Comparison of ENCODE assay signal across 24 cellular contexts in the genomic region with DNA sequence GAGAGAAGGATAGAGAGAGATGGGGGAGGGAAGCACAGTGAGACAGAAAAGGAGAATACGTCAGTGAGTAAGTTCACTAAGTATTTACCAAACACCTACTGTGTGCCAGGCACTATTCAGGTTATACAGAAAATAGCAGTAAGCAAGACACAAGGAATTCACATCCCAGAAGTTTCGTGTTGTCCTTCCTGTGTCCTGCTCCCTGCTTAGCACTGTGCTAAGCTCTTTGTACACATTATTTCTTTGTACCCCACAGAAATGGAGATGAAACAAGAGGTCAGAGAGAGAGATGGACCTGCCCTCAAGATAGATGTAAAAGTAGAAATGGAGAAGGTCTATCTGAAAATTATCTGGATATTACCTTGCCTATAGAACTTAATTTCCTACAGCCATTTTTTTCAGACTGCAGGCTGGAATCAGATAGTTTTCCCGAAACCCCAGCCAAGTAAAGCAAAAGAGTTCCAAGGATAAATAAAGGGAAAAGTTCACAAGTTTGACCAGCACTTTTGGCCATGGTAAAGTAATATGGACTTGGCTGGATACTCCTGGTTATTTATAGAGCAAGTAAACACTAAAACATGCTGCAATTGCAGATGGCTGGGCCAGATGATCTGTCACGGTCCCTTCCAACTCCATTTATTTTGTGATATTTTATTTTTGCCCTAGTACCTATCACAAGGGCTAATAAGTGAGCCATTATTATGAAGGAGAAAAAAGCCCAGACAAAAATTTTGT.
DNase-seq lines count a peak whose midpoint lies in the region; ATAC-seq and TF ChIP-seq lines count a peak whose summit lies in the region.
"Had no signal": no experiment of that assay in that cellular context is flagged by ENCODE, and none has a peak within 500 bp of the region (broad histone marks: within the 10 kb centered on the region; RNA-seq: fewer than 3 reads in every experiment).

No MANE protein-coding gene starts in this region.

- H3K4me3 Mint-ChIP-seq in nephron, result peak overlapping the region in 1 of 3 experiments; percentile 21
- no peak overlapping the region for H3K4me3 Mint-ChIP-seq in activated CD8-positive, alpha-beta memory T cell treated with anti-CD3 and anti-CD28 coated beads, Interleukin-2, amount 10 ng/mL, durations not matched to agents 7 days and 5 days
- H3K4me3 Mint-ChIP-seq in CD8-positive, alpha-beta memory T cell, result no peak overlapping the region

- no peaks in the 10 kb centered on the region for H3K36me3 Mint-ChIP-seq in nephron (ENCODE audit: low read depth)
- no peaks in the 10 kb centered on the region for H3K36me3 Mint-ChIP-seq in activated CD8-positive, alpha-beta memory T cell treated with anti-CD3 and anti-CD28 coated beads, Interleukin-2, amount 10 ng/mL, durations not matched to agents 7 days and 5 days
- H3K36me3 Mint-ChIP-seq in CD8-positive, alpha-beta memory T cell, result no peaks in the 10 kb centered on the region

- intact Hi-C loops in tibial artery (cut with DNase I; ENCODE audit: low total_unique reads), result no loop called here

- DNase-seq in astrocyte of the cerebellum (ENCODE audit: low read depth) (peak; percentile 66), fibroblast of the aortic adventitia (ENCODE audit: low read depth) (peak; percentile 90), tibial artery (peak; percentile 45 to 76)
- DNase-seq in activated T-cell treated with anti-CD3 and anti-CD28 coated beads, Interleukin-2, amount 50 U/mL, for 1 hour, result no peak
- no peak for DNase-seq in activated CD8-positive, alpha-beta memory T cell treated with anti-CD3 and anti-CD28 coated beads, Interleukin-2, amount 10 ng/mL, durations not matched to agents 7 days and 5 days
- DNase-seq in CD8-positive, alpha-beta memory T cell, result no peak
- DNase-seq: activated CD4-positive, alpha-beta T cell treated with anti-CD3 and anti-CD28 coated beads for 1 hour; activated effector memory CD4-positive, alpha-beta T cell treated with anti-CD3 and anti-CD28 coated beads, Interleukin-2, amount 50 U/mL, for 16 hours; amygdala; BE2C; dermis blood vessel endothelial cell; GF-D8; GOT3; hypothalamus; KBM-7; kidney; NCI-H1105; NCI-H69; PC-3; thyroid gland had no signal

- CTCF ChIA-PET in activated CD8-positive, alpha-beta memory T cell treated with anti-CD3 and anti-CD28 coated beads, Interleukin-2, amount 10 ng/mL, durations not matched to agents 7 days and 5 days (lab: Charles Lee), result no interaction called here
- CTCF ChIA-PET in CD8-positive, alpha-beta memory T cell (lab: Charles Lee), result no interaction called here

- H3K4me1 ChIP-seq in tibial artery, result peaks cover 0 to 40% (median 13%) of the 10 kb centered on the region in 4 donors
- no peaks in the 10 kb centered on the region for H3K4me1 ChIP-seq in CD8-positive, alpha-beta memory T cell (ENCODE audit: insufficient read depth, low read length)
- H3K4me1 ChIP-seq: thyroid gland had no signal

- no peaks in the 10 kb centered on the region for H3K9me3 ChIP-seq in tibial artery
- H3K9me3 ChIP-seq in CD8-positive, alpha-beta memory T cell (ENCODE audit: low read length), result no peaks in the 10 kb centered on the region
- H3K9me3 ChIP-seq: BE2C, neutrophil, thyroid gland had no signal

- H3K4me3 ChIP-seq in astrocyte of the cerebellum (ENCODE audit: low read depth, low read length), result no peak overlapping the region
- no peak overlapping the region for H3K4me3 ChIP-seq in fibroblast of the aortic adventitia (ENCODE audit: low read depth, low read length)
- no peak overlapping the region for H3K4me3 ChIP-seq in tibial artery
- H3K4me3 ChIP-seq in CD8-positive, alpha-beta memory T cell (ENCODE audit: low read length), result no peak overlapping the region
- H3K4me3 ChIP-seq: SK-N-MC, smooth muscle cell, thyroid gland had no signal

- peaks cover 8% of the 10 kb centered on the region for H3K9me3 Mint-ChIP-seq in nephron
- H3K9me3 Mint-ChIP-seq in activated CD8-positive, alpha-beta memory T cell treated with anti-CD3 and anti-CD28 coated beads, Interleukin-2, amount 10 ng/mL, durations not matched to agents 7 days and 5 days (ENCODE audit: low read depth), result no peaks in the 10 kb centered on the region
- H3K9me3 Mint-ChIP-seq in CD8-positive, alpha-beta memory T cell, result peaks cover 0 to 5% (median 0%) of the 10 kb centered on the region in 5 donors

- H3K27me3 ChIP-seq in tibial artery, result no peaks in the 10 kb centered on the region
- H3K27me3 ChIP-seq in CD8-positive, alpha-beta memory T cell (ENCODE audit: insufficient read depth, low read length, poor library complexity, severe bottlenecking), result no peaks in the 10 kb centered on the region
- H3K27me3 ChIP-seq: BE2C, neutrophil, thyroid gland had no signal

- TF ChIP-seq CTCF in astrocyte of the cerebellum (IDR thresholded peaks at IDR 0.05; ENCODE audit: low read depth, low read length, missing control alignments) (no peak), fibroblast of the aortic adventitia (IDR thresholded peaks at IDR 0.05; ENCODE audit: insufficient read depth, low read length) (no peak), nephron (IDR thresholded peaks at IDR 0.05; ENCODE audit: unreplicated experiment in 3 of 3) (no peak), tibial artery (IDR thresholded peaks at IDR 0.05) (peak in 1 of 2 experiments; percentile 16)

- in situ Hi-C loops in astrocyte of the cerebellum (cut with HindIII; ENCODE audit: low sequenced_read_pairs), result no loop called here

- POLR2A ChIA-PET in CD8-positive, alpha-beta memory T cell (lab: Charles Lee), result no interaction called here

- peaks cover 51% of the 10 kb centered on the region for H3K4me1 Mint-ChIP-seq in nephron
- H3K4me1 Mint-ChIP-seq in activated CD8-positive, alpha-beta memory T cell treated with anti-CD3 and anti-CD28 coated beads, Interleukin-2, amount 10 ng/mL, durations not matched to agents 7 days and 5 days, result no peaks in the 10 kb centered on the region
- no peaks in the 10 kb centered on the region for H3K4me1 Mint-ChIP-seq in CD8-positive, alpha-beta memory T cell

- ATAC-seq in activated CD8-positive, alpha-beta memory T cell treated with anti-CD3 and anti-CD28 coated beads, Interleukin-2, amount 10 ng/mL, durations not matched to agents 7 days and 5 days, result no peak
- ATAC-seq: PC-3 had no signal

- H3K27ac Mint-ChIP-seq in nephron, result peak overlapping the region; percentile 60 to 95 (median 90)
- no peak overlapping the region for H3K27ac Mint-ChIP-seq in activated CD8-positive, alpha-beta memory T cell treated with anti-CD3 and anti-CD28 coated beads, Interleukin-2, amount 10 ng/mL, durations not matched to agents 7 days and 5 days
- no peak overlapping the region for H3K27ac Mint-ChIP-seq in CD8-positive, alpha-beta memory T cell

- H3K36me3 ChIP-seq in tibial artery, result no peaks in the 10 kb centered on the region
- H3K36me3 ChIP-seq in CD8-positive, alpha-beta memory T cell (ENCODE audit: insufficient read depth, low read length), result no peaks in the 10 kb centered on the region
- H3K36me3 ChIP-seq: BE2C, neutrophil, thyroid gland had no signal

- peak overlapping the region; percentile 40 to 50 for H3K27ac ChIP-seq in tibial artery
- no peak overlapping the region for H3K27ac ChIP-seq in CD8-positive, alpha-beta memory T cell (ENCODE audit: low read depth, low read length)
- H3K27ac ChIP-seq: neutrophil, SK-N-MC, thyroid gland had no signal

- H3K27me3 Mint-ChIP-seq in nephron (ENCODE audit: low read depth), result no peaks in the 10 kb centered on the region
- no peaks in the 10 kb centered on the region for H3K27me3 Mint-ChIP-seq in activated CD8-positive, alpha-beta memory T cell treated with anti-CD3 and anti-CD28 coated beads, Interleukin-2, amount 10 ng/mL, durations not matched to agents 7 days and 5 days
- peaks cover 0 to 1% of the 10 kb centered on the region in 2 donors for H3K27me3 Mint-ChIP-seq in CD8-positive, alpha-beta memory T cell

Comparison
In these comparisons a context has a peak if more than half of its experiments do, and no peak if none do; other contexts are left out.
1. DNase-seq: peak in astrocyte of the cerebellum (single experiment), fibroblast of the aortic adventitia (single experiment) and tibial artery (2 of 2); none in activated T-cell treated with anti-CD3 and anti-CD28 coated beads, Interleukin-2, amount 50 U/mL, for 1 hour (single experiment), activated CD8-positive, alpha-beta memory T cell treated with anti-CD3 and anti-CD28 coated beads, Interleukin-2, amount 10 ng/mL, durations not matched to agents 7 days and 5 days (single experiment) and CD8-positive, alpha-beta memory T cell (0 of 5).
2. H3K27ac Mint-ChIP-seq: peak in nephron (3 of 3); none in activated CD8-positive, alpha-beta memory T cell treated with anti-CD3 and anti-CD28 coated beads, Interleukin-2, amount 10 ng/mL, durations not matched to agents 7 days and 5 days (single experiment) and CD8-positive, alpha-beta memory T cell (0 of 8).